ENCODE assay signal across 19 cellular contexts in genomic region chrX:4243759-4244158, GRCh38.
"Had no signal": no experiment of that assay in that cellular context is flagged by ENCODE, and none has a peak within 500 bp of the region (broad histone marks: within the 10 kb centered on the region; RNA-seq: fewer than 3 reads in every experiment).

No MANE protein-coding gene starts in this region.

- H3K4me3 ChIP-seq: dorsolateral prefrontal cortex, lung, neural progenitor cell, right lobe of liver, suprapubic skin, transverse colon, upper lobe of right lung, uterus had no signal

- DNase-seq: dorsolateral prefrontal cortex; effector CD4-positive, alpha-beta T cell; hypothalamus; kidney; midbrain; naive thymus-derived CD4-positive, alpha-beta T cell; right lobe of liver; small intestine; stimulated activated CD4-positive, alpha-beta T cell treated with anti-CD3 and anti-CD28 coated beads, Interleukin-15, amount 100 ng/mL, for 24 hours; stimulated activated CD4-positive, alpha-beta T cell treated with anti-CD3 and anti-CD28 coated beads, Interleukin-2, amount 100 ng/mL, for 48 hours; stimulated activated naive B cell treated with anti-CD40 and anti-IgM and Interleukin-4, amounts not matched to agents 10 μg/mL and 1 μg/mL and 100 μg/mL, for 72 hours; transverse colon; upper lobe of right lung; uterus had no signal

- H3K36me3 ChIP-seq: neural progenitor cell, right lobe of liver, suprapubic skin, transverse colon, upper lobe of right lung, uterus had no signal

- H3K27me3 ChIP-seq: neural progenitor cell, right lobe of liver, suprapubic skin, transverse colon, upper lobe of right lung, uterus had no signal

- H3K9ac ChIP-seq: neural progenitor cell, parathyroid adenoma had no signal

- H3K9me3 ChIP-seq: right lobe of liver, suprapubic skin, transverse colon, upper lobe of right lung, uterus had no signal

- H3K4me1 ChIP-seq: parathyroid adenoma, right lobe of liver, suprapubic skin, transverse colon, upper lobe of right lung, uterus had no signal

- ATAC-seq: left lobe of liver; naive thymus-derived CD4-positive, alpha-beta T cell; right lobe of liver; stimulated activated naive B cell treated with anti-CD40 and anti-IgM and Interleukin-4, amounts not matched to agents 10 μg/mL and 1 μg/mL and 100 μg/mL, for 72 hours; upper lobe of right lung had no signal
